ENCODE assay signal across 9 cellular contexts in genomic region chr3:134313839-134314587, GRCh38.
DNase-seq lines count a peak whose midpoint lies in the region; ATAC-seq and TF ChIP-seq lines count a peak whose summit lies in the region.
"Had no signal": no experiment of that assay in that cellular context is flagged by ENCODE, and none has a peak within 500 bp of the region (broad histone marks: within the 10 kb centered on the region; RNA-seq: fewer than 3 reads in every experiment).

No MANE protein-coding gene starts in this region.

- no peaks in the 10 kb centered on the region for H3K36me3 ChIP-seq in CD4-positive, alpha-beta memory T cell (ENCODE audit: insufficient read depth, low read length)

- peaks cover 18% of the 10 kb centered on the region for H3K27me3 ChIP-seq in CD4-positive, alpha-beta memory T cell (ENCODE audit: insufficient read depth, low read length)

- no peak overlapping the region for H3K4me3 ChIP-seq in CD4-positive, alpha-beta memory T cell (ENCODE audit: low read length in 2 of 2)

- peaks cover 0 to 3% (median 0%) of the 10 kb centered on the region in 4 donors for H3K4me1 Mint-ChIP-seq in CD4-positive, alpha-beta memory T cell
- peaks cover 16% of the 10 kb centered on the region for H3K4me1 Mint-ChIP-seq in progenitor cell of endocrine pancreas (ENCODE audit: low read depth)

- CTCF ChIA-PET in CD4-positive, alpha-beta memory T cell (lab: Charles Lee; ENCODE audit: partially characterized antibody): no interaction called here

- no peak overlapping the region for H3K27ac Mint-ChIP-seq in CD4-positive, alpha-beta memory T cell
- H3K27ac Mint-ChIP-seq in progenitor cell of endocrine pancreas: peak overlapping the region; percentile 87

- no peak for TF ChIP-seq CTCF in progenitor cell of endocrine pancreas (IDR thresholded peaks at IDR 0.05; ENCODE audit: unreplicated experiment)

- ATAC-seq in left colon (no peak), GM19395 (IDR thresholded peaks at IDR 0.05; ENCODE audit: unreplicated experiment) (no peak)

- H3K4me3 Mint-ChIP-seq in CD4-positive, alpha-beta memory T cell: peak overlapping the region in 7 of 8 donors; percentile 1 to 53 (median 20)
- peak overlapping the region; percentile 55 for H3K4me3 Mint-ChIP-seq in progenitor cell of endocrine pancreas (ENCODE audit: low read depth)

- peaks cover 3% of the 10 kb centered on the region for H3K4me1 ChIP-seq in CD4-positive, alpha-beta memory T cell (ENCODE audit: insufficient read depth, low read length)

- H3K27ac ChIP-seq in CD4-positive, alpha-beta memory T cell (ENCODE audit: low read depth, low read length): no peak overlapping the region

- intact Hi-C loops in CD4-positive, alpha-beta memory T cell (cut with micrococcal nuclease): no loop called here
- intact Hi-C loops in left colon (cut with DNase I, micrococcal nuclease): loop anchor here in 1 of 2 donors (5.0 kb wide), 1 partner anchor 153 kb away; no protein-coding TSS in a partner anchor

- H3K9me3 ChIP-seq in CD4-positive, alpha-beta memory T cell (ENCODE audit: control insufficient read depth in 1 of 2, low read length in 2 of 2): no peaks in the 10 kb centered on the region

- peaks cover 22 to 28% of the 10 kb centered on the region in 2 donors for H3K27me3 Mint-ChIP-seq in CD4-positive, alpha-beta memory T cell
- peaks cover 9% of the 10 kb centered on the region for H3K27me3 Mint-ChIP-seq in progenitor cell of endocrine pancreas

- DNase-seq in CD4-positive, alpha-beta memory T cell: no peak
- DNase-seq in amniotic epithelial cell (ENCODE audit: low read depth) (peak; percentile 33), glomerular visceral epithelial cell (ENCODE audit: extremely low spot score) (peak; percentile 51), progenitor cell of endocrine pancreas (ENCODE audit: low spot score, unreplicated experiment) (no peak), left colon (no peak), NCI-H1092 (lab: John Stamatoyannopoulos, UW) (no peak), NOMO-1 treated with dmso at 0.1 percent for 144 hours (lab: John Stamatoyannopoulos, UW; ENCODE audit: unreplicated experiment) (no peak)
- DNase-seq: effector memory CD4-positive, alpha-beta T cell had no signal

- H3K9me3 Mint-ChIP-seq in CD4-positive, alpha-beta memory T cell: no peaks in the 10 kb centered on the region
- H3K9me3 Mint-ChIP-seq in progenitor cell of endocrine pancreas (ENCODE audit: low read depth): peaks cover 3% of the 10 kb centered on the region

- H3K36me3 Mint-ChIP-seq in CD4-positive, alpha-beta memory T cell: no peaks in the 10 kb centered on the region
- H3K36me3 Mint-ChIP-seq in progenitor cell of endocrine pancreas (ENCODE audit: insufficient read depth): no peaks in the 10 kb centered on the region

- POLR2A ChIA-PET in CD4-positive, alpha-beta memory T cell (lab: Charles Lee; ENCODE audit: partially characterized antibody): no interaction called here

Comparison
In these comparisons a context has a peak if more than half of its experiments do, and no peak if none do; other contexts are left out.
1. DNase-seq: peak in amniotic epithelial cell (single experiment) and glomerular visceral epithelial cell (single experiment); none in CD4-positive, alpha-beta memory T cell (0 of 5), progenitor cell of endocrine pancreas (single experiment), left colon (0 of 2), NCI-H1092 (single experiment) and NOMO-1 treated with dmso at 0.1 percent for 144 hours (single experiment).